8 cellular contexts compared by ENCODE assay signal in the genomic region with DNA sequence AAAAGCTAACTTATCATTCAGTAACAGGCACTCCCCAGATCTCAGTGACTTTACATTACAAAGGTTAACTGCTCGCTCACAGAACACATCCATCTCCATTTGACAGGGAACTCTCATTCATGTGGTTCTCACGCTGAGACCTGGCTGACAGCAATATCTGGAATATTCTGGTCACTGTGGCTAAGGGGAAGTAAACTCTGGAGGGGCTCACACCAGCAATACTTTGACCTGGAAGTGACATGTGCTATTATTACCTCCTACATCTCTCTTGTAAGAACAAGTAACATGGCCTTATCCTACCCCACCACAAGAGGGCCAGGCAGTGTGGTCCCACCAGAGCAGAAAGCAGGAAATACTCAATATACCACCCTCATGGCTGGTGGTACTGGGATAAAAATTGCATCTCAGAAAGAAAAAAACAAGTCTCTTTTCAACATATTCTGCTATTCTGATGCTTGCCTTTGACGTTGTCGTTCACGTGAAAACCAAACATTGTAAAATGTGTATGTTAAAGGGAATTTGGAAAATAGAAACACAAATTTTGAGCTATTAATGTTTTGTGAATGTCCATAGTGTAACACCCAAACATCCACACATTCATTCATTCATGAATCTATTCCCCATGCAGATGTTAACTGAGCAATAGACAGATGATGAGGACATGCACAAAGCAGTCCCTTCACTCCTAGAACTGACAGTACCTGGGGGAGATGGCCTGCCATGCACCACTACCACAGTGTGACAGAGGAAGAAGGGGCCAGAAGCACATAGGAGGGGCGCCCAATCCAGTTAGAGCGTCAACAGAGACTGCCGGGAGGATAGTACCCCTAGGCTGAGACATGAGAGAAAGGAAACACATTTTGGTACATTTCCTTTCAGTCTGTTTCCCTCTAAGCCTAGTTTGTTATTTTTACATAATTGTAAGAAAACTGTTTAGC.
DNase-seq lines count a peak whose midpoint lies in the region; ATAC-seq and TF ChIP-seq lines count a peak whose summit lies in the region.

No MANE protein-coding gene starts in this region.

- H3K4me1 Mint-ChIP-seq in activated naive CD8-positive, alpha-beta T cell treated with anti-CD3 and anti-CD28 coated beads, Interleukin-2, amount 10 ng/mL, durations not matched to agents 7 days and 5 days, result peaks cover 14% of the 10 kb centered on the region

- in situ Hi-C loops in KBM-7 (cut with MboI; ENCODE audit: low pct_unique_long_range_greater_than_20kb, low sequenced_read_pairs), result loop anchor here (25.0 kb wide), 1 partner anchor 250 kb away; no protein-coding TSS in a partner anchor

- no peak overlapping the region for H3K4me3 ChIP-seq in ascending aorta

- peaks cover 11% of the 10 kb centered on the region for H3K36me3 Mint-ChIP-seq in activated naive CD8-positive, alpha-beta T cell treated with anti-CD3 and anti-CD28 coated beads, Interleukin-2, amount 10 ng/mL, durations not matched to agents 7 days and 5 days

- H3K4me1 ChIP-seq in ascending aorta, result no peaks in the 10 kb centered on the region

- H3K27ac ChIP-seq in ascending aorta, result no peak overlapping the region

- peaks cover 8% of the 10 kb centered on the region for H3K9me3 Mint-ChIP-seq in activated naive CD8-positive, alpha-beta T cell treated with anti-CD3 and anti-CD28 coated beads, Interleukin-2, amount 10 ng/mL, durations not matched to agents 7 days and 5 days

- ATAC-seq in GM21423 (IDR thresholded peaks at IDR 0.05; ENCODE audit: unreplicated experiment) (peak; percentile 78), left lobe of liver (peak; percentile 63)
- peak; percentile 96 for ATAC-seq in activated naive CD8-positive, alpha-beta T cell treated with anti-CD3 and anti-CD28 coated beads, Interleukin-2, amount 10 ng/mL, durations not matched to agents 7 days and 5 days (ENCODE audit: low read depth)

- peak overlapping the region; percentile 49 for H3K27ac Mint-ChIP-seq in activated naive CD8-positive, alpha-beta T cell treated with anti-CD3 and anti-CD28 coated beads, Interleukin-2, amount 10 ng/mL, durations not matched to agents 7 days and 5 days

- H3K4me3 Mint-ChIP-seq in activated naive CD8-positive, alpha-beta T cell treated with anti-CD3 and anti-CD28 coated beads, Interleukin-2, amount 10 ng/mL, durations not matched to agents 7 days and 5 days, result no peak overlapping the region

- no peaks in the 10 kb centered on the region for H3K36me3 ChIP-seq in ascending aorta

- H3K27me3 ChIP-seq in ascending aorta, result no peaks in the 10 kb centered on the region

- intact Hi-C loops in ascending aorta (cut with DNase I), result no loop called here

- peak; percentile 74 for DNase-seq in Daoy (ENCODE audit: low read depth)
- peak; percentile 62 for DNase-seq in KBM-7
- DNase-seq in SK-N-DZ (ENCODE audit: low spot score), result peak; percentile 16
- peak; percentile 41 for DNase-seq in activated naive CD8-positive, alpha-beta T cell treated with anti-CD3 and anti-CD28 coated beads, Interleukin-2, amount 10 ng/mL, durations not matched to agents 7 days and 5 days
- no peak for DNase-seq in left lobe of liver (ENCODE audit: low spot score)
- peak; percentile 9 for DNase-seq in stimulated activated CD8-positive, alpha-beta memory T cell treated with anti-CD3 and anti-CD28 coated beads, Interleukin-7, amount 100 ng/mL, for 24 hours (ENCODE audit: low read depth)
- DNase-seq in ascending aorta (ENCODE audit: low spot score in 2 of 2), result no peak

- TF ChIP-seq CTCF in ascending aorta (IDR thresholded peaks at IDR 0.05), result peak in 1 of 3 experiments; percentile 5

- H3K9me3 ChIP-seq in ascending aorta, result no peaks in the 10 kb centered on the region

- POLR2A ChIA-PET in activated naive CD8-positive, alpha-beta T cell treated with anti-CD3 and anti-CD28 coated beads, Interleukin-2, amount 10 ng/mL, durations not matched to agents 7 days and 5 days (lab: Charles Lee), result interaction anchor here (1.3 kb wide), 1 partner anchor 91 kb away, joined by 4 read pairs; no protein-coding TSS in a partner anchor

- H3K27me3 Mint-ChIP-seq in activated naive CD8-positive, alpha-beta T cell treated with anti-CD3 and anti-CD28 coated beads, Interleukin-2, amount 10 ng/mL, durations not matched to agents 7 days and 5 days, result peaks cover 5% of the 10 kb centered on the region

Comparison
In these comparisons a context has a peak if more than half of its experiments do, and no peak if none do; other contexts are left out.
1. DNase-seq: peak in Daoy (single experiment), KBM-7 (single experiment), SK-N-DZ (single experiment), activated naive CD8-positive, alpha-beta T cell treated with anti-CD3 and anti-CD28 coated beads, Interleukin-2, amount 10 ng/mL, durations not matched to agents 7 days and 5 days (single experiment) and stimulated activated CD8-positive, alpha-beta memory T cell treated with anti-CD3 and anti-CD28 coated beads, Interleukin-7, amount 100 ng/mL, for 24 hours (single experiment); none in left lobe of liver (single experiment) and ascending aorta (0 of 2).
2. Peak in every context shown above with its lines, with median percentiles within 50 percentile points of each other: ATAC-seq.